14 cellular contexts compared by ENCODE assay signal in the genomic region with DNA sequence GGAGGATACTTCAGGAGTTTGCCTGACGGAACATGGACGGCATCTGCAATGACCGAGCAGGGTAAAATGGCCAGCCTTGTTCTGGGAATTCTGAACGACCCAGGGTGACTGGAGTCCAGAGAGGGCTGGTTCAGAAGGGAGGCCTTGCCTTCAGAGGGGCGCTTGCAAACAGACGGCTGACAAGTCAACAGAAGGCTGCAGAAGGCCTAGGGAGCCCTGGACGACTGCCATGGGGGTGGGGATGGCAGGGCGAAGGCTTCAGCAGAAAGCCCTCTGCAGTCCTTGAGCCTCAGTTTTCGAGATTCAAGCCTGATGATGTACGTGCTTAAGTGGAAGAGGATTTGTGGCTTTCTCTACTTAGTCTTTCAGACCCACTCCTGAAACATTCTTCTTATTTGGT.
DNase-seq lines count a peak whose midpoint lies in the region; TF ChIP-seq lines count a peak whose summit lies in the region.
"Had no signal": no experiment of that assay in that cellular context is flagged by ENCODE, and none has a peak within 500 bp of the region (broad histone marks: within the 10 kb centered on the region; RNA-seq: fewer than 3 reads in every experiment).

No MANE protein-coding gene starts in this region.

- TF ChIP-seq POLR2A in spleen (IDR thresholded peaks at IDR 0.05) = no peak

- intact Hi-C loops in spleen (cut with DNase I; ENCODE audit: low total_unique reads) = no loop called here

- peaks cover 0 to 10% (median 3%) of the 10 kb centered on the region in 3 donors for H3K27me3 Mint-ChIP-seq in immature natural killer cell (ENCODE audit: low read depth in 3 of 3)

- peaks cover 0 to 24% (median 0%) of the 10 kb centered on the region in 7 donors for H3K27me3 ChIP-seq in spleen (replicated peaks in 1 of 7)
- H3K27me3 ChIP-seq in BE2C = no peaks in the 10 kb centered on the region
- H3K27me3 ChIP-seq: BLaER1 had no signal

- TF ChIP-seq CTCF in spleen (IDR thresholded peaks at IDR 0.05 in 8 of 11, conservative IDR thresholded peaks at IDR 0.05 in 3 of 11) (no peak), BE2C (IDR thresholded peaks at IDR 0.05; ENCODE audit: low read depth, low read length) (no peak)

- no peaks in the 10 kb centered on the region for H3K9me3 Mint-ChIP-seq in immature natural killer cell
- H3K9me3 Mint-ChIP-seq: CD8-positive, alpha-beta T cell; H9 had no signal

- no peak overlapping the region for H3K4me3 ChIP-seq in spleen
- no peak overlapping the region for H3K4me3 ChIP-seq in BE2C (ENCODE audit: low read depth, low read length)
- H3K4me3 ChIP-seq: A549, BLaER1 had no signal

- H3K4me3 Mint-ChIP-seq in immature natural killer cell = peak overlapping the region in 4 of 5 donors; percentile 56 to 73 (median 68)
- H3K4me3 Mint-ChIP-seq: CD8-positive, alpha-beta T cell; H9 had no signal

- H3K36me3 ChIP-seq in spleen (no peaks in the 10 kb centered on the region), BE2C (no peaks in the 10 kb centered on the region)
- H3K36me3 ChIP-seq: BLaER1 had no signal

- H3K9me3 ChIP-seq in spleen = no peaks in the 10 kb centered on the region
- H3K9me3 ChIP-seq in BE2C = no peaks in the 10 kb centered on the region
- H3K9me3 ChIP-seq: A549, BLaER1 had no signal

- H3K27ac ChIP-seq in spleen = no peak overlapping the region
- H3K27ac ChIP-seq: 22Rv1, A549, BLaER1 had no signal

- H3K36me3 Mint-ChIP-seq in immature natural killer cell = peaks cover 0 to 13% (median 6%) of the 10 kb centered on the region in 3 donors
- H3K36me3 Mint-ChIP-seq: CD8-positive, alpha-beta T cell had no signal

- WGBS in spleen, 5 donors = 77 to 85% (median 84%) methylated on average over 10 of the region's 10 CpGs

- peaks cover 0 to 18% (median 7%) of the 10 kb centered on the region in 6 donors for H3K4me1 ChIP-seq in spleen
- no peaks in the 10 kb centered on the region for H3K4me1 ChIP-seq in BE2C
- H3K4me1 ChIP-seq: A549 had no signal

- peak; percentile 35 for DNase-seq in DMS 273 (lab: John Stamatoyannopoulos, UW; ENCODE audit: unreplicated experiment)
- no peak for DNase-seq in DMS 273 treated with DMSO at 0.1 percent for 48 hours (lab: John Stamatoyannopoulos, UW)
- DNase-seq in NCI-H446 treated with DMSO at 0.1 percent for 48 hours (lab: John Stamatoyannopoulos, UW) = peak; percentile 19
- no peak for DNase-seq in immature natural killer cell
- DNase-seq in spleen = peak; percentile 61
- no peak for DNase-seq in BE2C
- DNase-seq in iPS-NIHi7 (ENCODE audit: extremely low spot score) = no peak
- DNase-seq: AML-193; Calu3; CD8-positive, alpha-beta T cell; H9 had no signal

- H3K27ac Mint-ChIP-seq in immature natural killer cell = peak overlapping the region; percentile 91 to 99 (median 95)
- H3K27ac Mint-ChIP-seq: CD8-positive, alpha-beta T cell; H9 had no signal

- peaks cover 0 to under 1% of the 10 kb centered on the region in 2 donors for H3K4me1 Mint-ChIP-seq in immature natural killer cell
- H3K4me1 Mint-ChIP-seq: H9 had no signal

Comparison
In these comparisons a context has a peak if more than half of its experiments do, and no peak if none do; other contexts are left out.
1. DNase-seq: peak in DMS 273 (single experiment), NCI-H446 treated with DMSO at 0.1 percent for 48 hours (single experiment) and spleen (single experiment); none in DMS 273 treated with DMSO at 0.1 percent for 48 hours (single experiment), immature natural killer cell (0 of 3), BE2C (single experiment) and iPS-NIHi7 (single experiment).